Comparison of ENCODE assay signal across 1 cellular context in the genomic region with DNA sequence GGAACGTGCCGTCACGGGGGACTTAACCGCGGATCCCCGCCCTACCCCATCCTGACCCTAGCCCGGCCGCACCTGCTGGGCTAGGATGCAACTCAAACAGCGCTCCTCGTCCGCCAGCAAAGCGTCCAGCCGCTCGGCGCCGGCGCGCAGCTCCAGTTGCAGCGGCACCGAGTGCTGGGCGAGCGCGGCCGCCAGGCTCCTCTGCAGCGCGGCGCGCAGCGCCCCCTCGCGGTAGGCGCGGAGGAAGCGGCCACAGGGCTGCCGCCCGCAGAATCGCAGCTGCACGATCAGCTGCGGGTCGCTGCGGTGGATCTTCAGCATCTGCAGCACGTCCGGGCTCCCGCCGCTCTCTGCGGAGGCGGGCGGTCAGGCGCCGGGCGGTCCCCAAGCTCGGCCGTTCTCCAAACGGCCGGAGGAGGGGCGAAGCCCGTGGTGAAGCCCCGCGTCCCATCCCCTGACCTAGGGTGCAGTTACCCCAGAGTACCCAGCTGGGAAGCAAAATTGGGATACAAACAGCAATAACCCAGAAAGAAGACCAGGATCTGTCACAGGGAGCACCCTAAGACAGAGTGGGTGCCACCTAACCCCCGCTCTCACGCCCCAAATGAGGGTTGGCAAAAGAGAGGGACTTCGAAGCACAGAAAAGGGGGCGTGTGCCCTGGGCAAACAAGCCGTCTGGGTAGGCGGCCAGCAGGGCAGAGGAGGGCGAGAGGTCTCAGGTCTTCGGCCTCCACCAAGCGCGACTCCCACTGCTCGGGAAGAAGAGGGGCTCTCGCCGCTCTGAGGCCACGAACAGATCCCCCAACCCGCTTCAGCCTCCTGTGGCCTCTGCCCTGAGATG.
TF ChIP-seq lines count a peak whose summit lies in the region.

No MANE protein-coding gene starts in this region.

TF ChIP-seq in H1, 55 proteins besides CTCF, POLR2A, EP300 and RAD21 (continued from another document):
- TF ChIP-seq, protein P1, sequence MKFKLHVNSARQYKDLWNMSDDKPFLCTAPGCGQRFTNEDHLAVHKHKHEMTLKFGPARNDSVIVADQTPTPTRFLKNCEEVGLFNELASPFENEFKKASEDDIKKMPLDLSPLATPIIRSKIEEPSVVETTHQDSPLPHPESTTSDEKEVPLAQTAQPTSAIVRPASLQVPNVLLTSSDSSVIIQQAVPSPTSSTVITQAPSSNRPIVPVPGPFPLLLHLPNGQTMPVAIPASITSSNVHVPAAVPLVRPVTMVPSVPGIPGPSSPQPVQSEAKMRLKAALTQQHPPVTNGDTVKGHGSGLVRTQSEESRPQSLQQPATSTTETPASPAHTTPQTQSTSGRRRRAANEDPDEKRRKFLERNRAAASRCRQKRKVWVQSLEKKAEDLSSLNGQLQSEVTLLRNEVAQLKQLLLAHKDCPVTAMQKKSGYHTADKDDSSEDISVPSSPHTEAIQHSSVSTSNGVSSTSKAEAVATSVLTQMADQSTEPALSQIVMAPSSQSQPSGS (IDR thresholded peaks at IDR 0.05; ENCODE audit: low read length) = no peak
